ENCODE assay signal across 12 cellular contexts in the genomic region with DNA sequence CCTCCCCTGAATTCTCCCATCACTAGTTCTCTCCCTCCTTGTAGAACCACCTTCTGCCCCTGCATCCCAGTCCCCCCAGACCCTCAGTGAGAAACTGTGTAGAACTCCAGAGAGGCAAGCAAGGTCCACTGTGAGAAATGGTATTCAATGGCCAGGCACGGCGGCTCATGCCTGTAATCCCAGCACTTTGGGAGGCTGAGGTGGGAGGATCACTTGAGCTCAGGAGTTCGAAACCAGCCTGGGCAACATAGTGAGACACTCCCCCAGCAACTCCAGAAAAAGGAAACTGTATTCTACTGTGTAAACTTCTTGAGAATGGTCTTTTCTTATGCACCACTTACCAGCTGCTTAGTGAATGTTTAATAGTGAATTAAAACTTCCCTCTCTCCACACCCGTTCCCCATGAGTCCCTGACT. TPM values are rescaled to one million over a fixed set of nuclear protein-coding genes. Genes with fewer than 3 reads are reported as not detected.
A peak's percentile ranks its signal among the peaks of the same experiment; 100 is the strongest.
DNase-seq lines count a peak whose midpoint lies in the region; ATAC-seq, FAIRE-seq and TF ChIP-seq lines count a peak whose summit lies in the region.
"Had no signal": no experiment of that assay in that cellular context is flagged by ENCODE, and none has a peak within 500 bp of the region (broad histone marks: within the 10 kb centered on the region; RNA-seq: fewer than 3 reads in every experiment).

No MANE protein-coding gene starts in this region.

- WGBS in lower leg skin, 2 donors = 85 to 90% methylated on average over 4 of the region's 4 CpGs
- 70 to 89% methylated on average over 4 of the region's 4 CpGs for whole genome bisulfite sequencing in pancreas, 2 donors
- WGBS in esophagus squamous epithelium, 2 donors = 40 to 77% methylated on average over 2 to 4 of the region's 4 CpGs

- H3K4me1 Mint-ChIP-seq in CD14-positive monocyte = peaks cover 27% of the 10 kb centered on the region
- H3K4me1 Mint-ChIP-seq in activated CD8-positive, alpha-beta T cell treated with anti-CD3 and anti-CD28 coated beads for 36 hours (ENCODE audit: low read depth) = peaks cover 32% of the 10 kb centered on the region

- H3K4me3 Mint-ChIP-seq in CD14-positive monocyte = peak overlapping the region in 1 of 2 donors; percentile 80
- H3K4me3 Mint-ChIP-seq in activated CD8-positive, alpha-beta T cell treated with anti-CD3 and anti-CD28 coated beads for 36 hours = peak overlapping the region; percentile 32

- H3K4me3 ChIP-seq in lower leg skin (ENCODE audit: low read depth, poor library complexity, severe bottlenecking) (no peak overlapping the region), pancreas (no peak overlapping the region), esophagus squamous epithelium (no peak overlapping the region)
- H3K4me3 ChIP-seq: hepatocyte, testis had no signal

- POLR2A ChIA-PET in activated CD8-positive, alpha-beta T cell treated with anti-CD3 and anti-CD28 coated beads for 36 hours (lab: Charles Lee) = interaction anchor here (1.0 to 2.6 kb wide), 6 partner anchors 8 to 37 kb away, joined by 3 to 16 read pairs (median 4); no protein-coding TSS in a partner anchor

- no peaks in the 10 kb centered on the region for H3K4me1 ChIP-seq in pancreas
- H3K4me1 ChIP-seq in esophagus squamous epithelium = peaks cover 0 to 6% (median 0%) of the 10 kb centered on the region in 3 donors
- H3K4me1 ChIP-seq: BE2C, testis had no signal

- H3K36me3 Mint-ChIP-seq in CD14-positive monocyte = peaks cover 0 to 6% of the 10 kb centered on the region in 2 donors
- peaks cover 8% of the 10 kb centered on the region for H3K36me3 Mint-ChIP-seq in activated CD8-positive, alpha-beta T cell treated with anti-CD3 and anti-CD28 coated beads for 36 hours (ENCODE audit: low read depth)
- H3K36me3 Mint-ChIP-seq: T-cell had no signal

- H3K27ac ChIP-seq in pancreas (no peak overlapping the region), esophagus squamous epithelium (no peak overlapping the region)
- H3K27ac ChIP-seq: hepatocyte, testis had no signal

- peak overlapping the region; percentile 83 to 95 (median 94) for H3K27ac Mint-ChIP-seq in CD14-positive monocyte
- H3K27ac Mint-ChIP-seq in activated CD8-positive, alpha-beta T cell treated with anti-CD3 and anti-CD28 coated beads for 36 hours = peak overlapping the region; percentile 87

- CTCF ChIA-PET in activated CD8-positive, alpha-beta T cell treated with anti-CD3 and anti-CD28 coated beads for 36 hours (lab: Charles Lee) = interaction anchor here (1.1 to 4.2 kb wide), 9 partner anchors 17 to 201 kb away, joined by 3 to 19 read pairs (median 3); no protein-coding TSS in a partner anchor

- H3K27me3 ChIP-seq in pancreas (no peaks in the 10 kb centered on the region), esophagus squamous epithelium (peaks cover 0 to 23% (median 0%) of the 10 kb centered on the region in 4 donors)
- H3K27me3 ChIP-seq: BE2C, hepatocyte, testis had no signal

- no peaks in the 10 kb centered on the region for H3K36me3 ChIP-seq in pancreas
- H3K36me3 ChIP-seq in esophagus squamous epithelium = no peaks in the 10 kb centered on the region
- H3K36me3 ChIP-seq: BE2C had no signal

- no peak for TF ChIP-seq POLR2A in lower leg skin (IDR thresholded peaks at IDR 0.05)
- no peak for TF ChIP-seq POLR2A in esophagus squamous epithelium (IDR thresholded peaks at IDR 0.05)

- H3K9me3 ChIP-seq in pancreas (no peaks in the 10 kb centered on the region), esophagus squamous epithelium (peaks cover 0 to 14% (median 9%) of the 10 kb centered on the region in 3 donors)
- H3K9me3 ChIP-seq: BE2C, testis had no signal

- no peak for TF ChIP-seq CTCF in CD14-positive monocyte (IDR thresholded peaks at IDR 0.05)
- TF ChIP-seq CTCF in activated CD8-positive, alpha-beta T cell treated with anti-CD3 and anti-CD28 coated beads for 36 hours (IDR thresholded peaks at IDR 0.05) = no peak
- TF ChIP-seq CTCF in lower leg skin (IDR thresholded peaks at IDR 0.05) = no peak
- TF ChIP-seq CTCF in pancreas (IDR thresholded peaks at IDR 0.05) = no peak
- no peak for TF ChIP-seq CTCF in esophagus squamous epithelium (IDR thresholded peaks at IDR 0.05)

- peaks cover 0 to 8% (median 2%) of the 10 kb centered on the region in 3 donors for H3K27me3 Mint-ChIP-seq in CD14-positive monocyte (ENCODE audit: low read depth in 3 of 3)
- peaks cover 4% of the 10 kb centered on the region for H3K27me3 Mint-ChIP-seq in activated CD8-positive, alpha-beta T cell treated with anti-CD3 and anti-CD28 coated beads for 36 hours

- DNase-seq in CD14-positive monocyte (ENCODE audit: low spot score) (no peak), GM19239 (ENCODE audit: insufficient read length, low spot score) (no peak), lower leg skin (ENCODE audit: low spot score in 2 of 2) (no peak), pancreas (no peak), esophagus squamous epithelium (lab: John Stamatoyannopoulos, UW) (no peak)
- DNase-seq in activated CD8-positive, alpha-beta T cell treated with anti-CD3 and anti-CD28 coated beads for 36 hours = no peak
- DNase-seq in activated CD8-positive, alpha-beta memory T cell treated with anti-CD3 and anti-CD28 coated beads for 24 hours = no peak
- DNase-seq: BE2C, testis had no signal

- intact Hi-C loops in CD14-positive monocyte (cut with micrococcal nuclease) (no loop called here), lower leg skin (cut with DNase I; ENCODE audit: low total_unique reads) (no loop called here), pancreas (cut with DNase I) (no loop called here), esophagus squamous epithelium (cut with DNase I) (no loop called here)
- intact Hi-C loops in activated CD8-positive, alpha-beta T cell treated with anti-CD3 and anti-CD28 coated beads for 36 hours (cut with micrococcal nuclease) = no loop called here

- H3K9me3 Mint-ChIP-seq in CD14-positive monocyte = peaks cover 7 to 19% (median 15%) of the 10 kb centered on the region in 7 donors
- peaks cover 13% of the 10 kb centered on the region for H3K9me3 Mint-ChIP-seq in activated CD8-positive, alpha-beta T cell treated with anti-CD3 and anti-CD28 coated beads for 36 hours

- peak; percentile 11 for ATAC-seq in HG03025 (IDR thresholded peaks at IDR 0.05; ENCODE audit: low FRiP score, unreplicated experiment)
- no peak for ATAC-seq in activated CD8-positive, alpha-beta T cell treated with anti-CD3 and anti-CD28 coated beads for 36 hours
- ATAC-seq in pancreas = no peak

- peak; percentile 4 for FAIRE-seq in GM19239 (lab: Jason Lieb, UNC)
- no peak for FAIRE-seq in pancreas (lab: Jason Lieb, UNC)

RNA-seq across cellular contexts. Expression of a gene that starts 8.2 kb away (rescaled TPM):
- 10 to 100 TPM; 74.5 to 84.7 TPM for polyA plus RNA-seq in CD14-positive monocyte
- 10 to 100 TPM; 24.4 to 24.7 TPM for total RNA-seq in activated CD8-positive, alpha-beta T cell treated with anti-CD3 and anti-CD28 coated beads for 36 hours
- 1 to 10 TPM; 2.2 to 4.4 (median 3.4) TPM for total RNA-seq in lower leg skin
- 1 to 10 TPM in 4 of 6 donors, under 1 TPM in 2; 0.83 to 5.1 (median 1.3) TPM for total RNA-seq in pancreas
- 1 to 10 TPM in 1 of 2 donors, under 1 TPM in 1; 0.72 to 2.5 TPM for polyA plus RNA-seq in pancreas
- total RNA-seq in esophagus squamous epithelium = 1 to 10 TPM in 2 of 4 donors, under 1 TPM in 2; 0.56 to 2.8 (median 1.1) TPM

Comparison
In these comparisons a context has a peak if more than half of its experiments do, and no peak if none do; other contexts are left out.
1. RNA of a gene that starts 8.2 kb away (total RNA-seq): 24.4 to 24.7 TPM in activated CD8-positive, alpha-beta T cell treated with anti-CD3 and anti-CD28 coated beads for 36 hours; 2.2 to 4.4 TPM in lower leg skin, 0.83 to 5.1 TPM in pancreas and 0.56 to 2.8 TPM in esophagus squamous epithelium; every median in the first group is over 4 times any median in the second.